In genomic region chr15:23561914-23562313, GRCh38 we compare ENCODE assay signal across 21 cellular contexts. TPM values are rescaled to one million over a fixed set of nuclear protein-coding genes. Genes with fewer than 3 reads are reported as not detected.
A peak's percentile ranks its signal among the peaks of the same experiment; 100 is the strongest.
DNase-seq lines count a peak whose midpoint lies in the region; ATAC-seq, FAIRE-seq and TF ChIP-seq lines count a peak whose summit lies in the region.
"Had no signal": no experiment of that assay in that cellular context is flagged by ENCODE, and none has a peak within 500 bp of the region (broad histone marks: within the 10 kb centered on the region; RNA-seq: fewer than 3 reads in every experiment).

No MANE protein-coding gene starts in this region.

- H3K9me2 ChIP-seq in GM23338 (ENCODE audit: insufficient read depth) (no peaks in the 10 kb centered on the region), neural cell (ENCODE audit: insufficient read depth, low read length) (no peaks in the 10 kb centered on the region)

- H3K27me3 ChIP-seq in GM23338 (ENCODE audit: insufficient read depth) (no peaks in the 10 kb centered on the region), astrocyte (ENCODE audit: insufficient read depth, low read length) (no peaks in the 10 kb centered on the region), neural cell (ENCODE audit: insufficient read depth, low read depth, low read length) (no peaks in the 10 kb centered on the region)
- H3K27me3 ChIP-seq: BE2C had no signal

- H3K9me3 ChIP-seq in astrocyte (ENCODE audit: insufficient read depth, low read depth, low read length) (no peaks in the 10 kb centered on the region), neural cell (ENCODE audit: low read length) (no peaks in the 10 kb centered on the region)
- H3K9me3 ChIP-seq: BE2C had no signal

- no peak overlapping the region for H3K4me3 ChIP-seq in GM23338
- H3K4me3 ChIP-seq in astrocyte (ENCODE audit: insufficient read depth, low read depth, low read length) = peak overlapping the region; percentile 41
- H3K4me3 ChIP-seq in neural cell (ENCODE audit: low read length) = peak overlapping the region; percentile 68
- H3K4me3 ChIP-seq: SK-N-MC had no signal

- H3K4me1 ChIP-seq in GM23338 (ENCODE audit: insufficient read depth) = no peaks in the 10 kb centered on the region
- peaks cover 6% of the 10 kb centered on the region for H3K4me1 ChIP-seq in astrocyte (ENCODE audit: insufficient read depth, low read length)
- H3K4me1 ChIP-seq: BE2C had no signal

- H2AFZ ChIP-seq in GM23338 = 0 out of 2 replicates have a peak overlapping the region, but pooled peaks have one; percentile 73
- H2AFZ ChIP-seq in astrocyte (ENCODE audit: low read depth, low read length) = peak overlapping the region; percentile 60
- H2AFZ ChIP-seq in neural cell (ENCODE audit: low read depth, low read length) = no peak overlapping the region

- peak overlapping the region; percentile 42; the same call in 1 of the 3 replicates for H3K4me3 Mint-ChIP-seq in GM23338
- H3K4me3 Mint-ChIP-seq in astrocyte (ENCODE audit: unreplicated experiment) = no peak overlapping the region

- H3K9ac ChIP-seq in astrocyte (ENCODE audit: low read length) (peak overlapping the region; percentile 43), neural cell (ENCODE audit: low read length) (peak overlapping the region; percentile 19)

- peak; percentile 57 for ATAC-seq in GM23338
- no peak for ATAC-seq in GM18517 (IDR thresholded peaks at IDR 0.05; ENCODE audit: unreplicated experiment)

- TF ChIP-seq RAD21 in neural cell (conservative IDR thresholded peaks at IDR 0.05) = no peak

- H3K27ac ChIP-seq in GM23338 (ENCODE audit: low read depth) = no peak overlapping the region
- no peak overlapping the region for H3K27ac ChIP-seq in astrocyte (ENCODE audit: low read depth, low read length)
- H3K27ac ChIP-seq in neural cell (ENCODE audit: low read length) = peak overlapping the region; percentile 98
- H3K27ac ChIP-seq: RWPE1, SK-N-MC had no signal

- H3K27ac Mint-ChIP-seq in GM23338 (no peak overlapping the region), astrocyte (ENCODE audit: unreplicated experiment) (no peak overlapping the region)

- TF ChIP-seq EP300 in neural cell (conservative IDR thresholded peaks at IDR 0.05; ENCODE audit: poor library complexity, severe bottlenecking) = no peak

- H3K36me3 ChIP-seq in GM23338 (ENCODE audit: insufficient read depth) (peaks cover 3% of the 10 kb centered on the region; the same call in 1 of the 2 replicates), astrocyte (ENCODE audit: insufficient read depth, low read length) (no peaks in the 10 kb centered on the region), neural cell (ENCODE audit: insufficient read depth, low read length) (no peaks in the 10 kb centered on the region)
- H3K36me3 ChIP-seq: BE2C had no signal

- H4K20me1 ChIP-seq in GM23338 (replicated peaks; ENCODE audit: insufficient read depth) (no peaks in the 10 kb centered on the region), astrocyte (ENCODE audit: insufficient read depth, low read length) (peaks cover 8% of the 10 kb centered on the region), neural cell (ENCODE audit: insufficient read depth) (no peaks in the 10 kb centered on the region)

- no peak for DNase-seq in GM23338 (ENCODE audit: low spot score)
- peak; percentile 17 for DNase-seq in NCI-H2227 (lab: John Stamatoyannopoulos, UW; ENCODE audit: unreplicated experiment)
- no peak for DNase-seq in astrocyte (ENCODE audit: low read depth)
- no peak for DNase-seq in HTR-8/SVneo (ENCODE audit: insufficient read length, low spot score)
- DNase-seq in UCSD-AML1 (lab: John Stamatoyannopoulos, UW; ENCODE audit: unreplicated experiment) = no peak
- DNase-seq: BE2C; DMS 273 treated with DMSO at 0.1 percent for 48 hours; DMS79 treated with DMSO at 0.1 percent for 48 hours; H7; Kasumi-1; NCI-H1930; NCI-H2171; NCI-H446 treated with DMSO at 0.1 percent for 48 hours; NK-92 treated with Interleukin-12 subunit alpha and Interleukin-12 subunit beta, amount 100 ng/mL, for 24 hours; SHP77 treated with DMSO at 0.1 percent for 48 hours had no signal

- H3K4me2 ChIP-seq in GM23338 (no peak overlapping the region), astrocyte (ENCODE audit: low read length) (peak overlapping the region; percentile 82), neural cell (ENCODE audit: low read length) (no peak overlapping the region)

- H3K4me1 Mint-ChIP-seq in GM23338 (no peaks in the 10 kb centered on the region; the same call in 2 of the 3 replicates), astrocyte (ENCODE audit: low read depth, unreplicated experiment) (no peaks in the 10 kb centered on the region)

- H3K27me3 Mint-ChIP-seq in GM23338 (ENCODE audit: insufficient read depth, low read depth, poor library complexity) = no peaks in the 10 kb centered on the region
- no peaks in the 10 kb centered on the region for H3K27me3 Mint-ChIP-seq in astrocyte (ENCODE audit: low read depth, unreplicated experiment)

- no peak for TF ChIP-seq CTCF in GM23338 (conservative IDR thresholded peaks at IDR 0.05; ENCODE audit: low read depth in 2 of 2)
- no peak for TF ChIP-seq CTCF in astrocyte (IDR thresholded peaks at IDR 0.05; ENCODE audit: insufficient read depth, low read depth, low read length)
- TF ChIP-seq CTCF in neural cell (IDR thresholded peaks at IDR 0.05; ENCODE audit: poor library complexity, severe bottlenecking) = no peak

- FAIRE-seq in astrocyte (lab: Jason Lieb, UNC) (no peak), HTR-8/SVneo (lab: Jason Lieb, UNC) (no peak)

- no peaks in the 10 kb centered on the region for H3K79me2 ChIP-seq in GM23338 (replicated peaks; ENCODE audit: insufficient read depth)
- H3K79me2 ChIP-seq in astrocyte (ENCODE audit: insufficient read depth, low read length) = peaks cover 13% of the 10 kb centered on the region
- peaks cover 44% of the 10 kb centered on the region for H3K79me2 ChIP-seq in neural cell (replicated peaks; ENCODE audit: insufficient read depth, low read length)

- H3K36me3 Mint-ChIP-seq in GM23338 (ENCODE audit: low read depth) = peaks cover 19% of the 10 kb centered on the region
- no peaks in the 10 kb centered on the region for H3K36me3 Mint-ChIP-seq in astrocyte (ENCODE audit: low read depth, unreplicated experiment)

- no peaks in the 10 kb centered on the region for H3F3A ChIP-seq in GM23338 (replicated peaks; ENCODE audit: low read depth)
- no peaks in the 10 kb centered on the region for H3F3A ChIP-seq in neural cell (ENCODE audit: insufficient read depth, low read length, poor library complexity, severe bottlenecking)

- peaks cover 53% of the 10 kb centered on the region for H3K9me3 Mint-ChIP-seq in GM23338
- peaks cover 2% of the 10 kb centered on the region for H3K9me3 Mint-ChIP-seq in astrocyte (ENCODE audit: unreplicated experiment)

TF ChIP-seq in GM23338, 12 proteins besides CTCF, POLR2A, EP300 and RAD21:
- no peak for TF ChIP-seq POLR2AphosphoS5 (IDR thresholded peaks at IDR 0.05; ENCODE audit: low read depth)
TF ChIP-seq in GM23338: peak in this region for 0.

TF ChIP-seq in neural cell, 6 proteins besides CTCF, POLR2A, EP300 and RAD21:
- TF ChIP-seq EZH2 (IDR thresholded peaks at IDR 0.05; ENCODE audit: borderline replicate concordance, insufficient read depth, low read length, poor library complexity, severe bottlenecking) (no peak), POLR2AphosphoS5 (IDR thresholded peaks at IDR 0.05) (no peak), MXI1 (conservative IDR thresholded peaks at IDR 0.05; ENCODE audit: poor library complexity, severe bottlenecking) (no peak), SMC3 (conservative IDR thresholded peaks at IDR 0.05; ENCODE audit: poor library complexity) (no peak), TAF1 (IDR thresholded peaks at IDR 0.05; ENCODE audit: low read depth) (no peak), REST (IDR thresholded peaks at IDR 0.05; ENCODE audit: borderline replicate concordance) (no peak)

RNA-seq across cellular contexts. Expression of gene MKRN3, which starts 3.6 kb away (rescaled TPM):
- total RNA-seq in GM23338 (2014; rRNA removed; shearing (Covaris generic)) = not detected in 2 replicates
- not detected in 2 replicates for polyA plus RNA-seq in GM23338 (2016; fragmentation: Nextera tagmentation; extraction: Ambion mirVana)
- not detected in 2 replicates for total RNA-seq in astrocyte
- polyA plus RNA-seq in neural cell = 10.7 and 13.9 TPM in 2 replicates
- polyA minus RNA-seq in neural cell = 20.5 and 23.1 TPM in 2 replicates
- total RNA-seq: A673, H7, MCF 10A had no signal
